Comparison of ENCODE assay signal across 7 cellular contexts in genomic region chr10:129865960-129866359, GRCh38.
"Had no signal": no experiment of that assay in that cellular context is flagged by ENCODE, and none has a peak within 500 bp of the region (broad histone marks: within the 10 kb centered on the region; RNA-seq: fewer than 3 reads in every experiment).

No MANE protein-coding gene starts in this region.

- H3K4me3 ChIP-seq: GM23338 had no signal

- H3K4me2 ChIP-seq: GM23338, KMS-11 had no signal

- H3K27me3 Mint-ChIP-seq: IgD-negative memory B cell had no signal

- H2AFZ ChIP-seq: GM23338 had no signal

- H3K27ac Mint-ChIP-seq: GM23338, H9, IgD-negative memory B cell had no signal

- H3K4me3 Mint-ChIP-seq: GM23338, H9, IgD-negative memory B cell had no signal

- H3K27ac ChIP-seq: HL-60, KMS-11 had no signal

- H3K36me3 Mint-ChIP-seq: IgD-negative memory B cell had no signal

- H3K9me3 Mint-ChIP-seq: GM23338, H9, IgD-negative memory B cell had no signal

- ATAC-seq: GM23338 had no signal

- H3K9ac ChIP-seq: KMS-11 had no signal

- DNase-seq: H9, HCEC 1CT, KBM-7 had no signal
